Comparison of ENCODE assay signal across 16 cellular contexts in the genomic region with DNA sequence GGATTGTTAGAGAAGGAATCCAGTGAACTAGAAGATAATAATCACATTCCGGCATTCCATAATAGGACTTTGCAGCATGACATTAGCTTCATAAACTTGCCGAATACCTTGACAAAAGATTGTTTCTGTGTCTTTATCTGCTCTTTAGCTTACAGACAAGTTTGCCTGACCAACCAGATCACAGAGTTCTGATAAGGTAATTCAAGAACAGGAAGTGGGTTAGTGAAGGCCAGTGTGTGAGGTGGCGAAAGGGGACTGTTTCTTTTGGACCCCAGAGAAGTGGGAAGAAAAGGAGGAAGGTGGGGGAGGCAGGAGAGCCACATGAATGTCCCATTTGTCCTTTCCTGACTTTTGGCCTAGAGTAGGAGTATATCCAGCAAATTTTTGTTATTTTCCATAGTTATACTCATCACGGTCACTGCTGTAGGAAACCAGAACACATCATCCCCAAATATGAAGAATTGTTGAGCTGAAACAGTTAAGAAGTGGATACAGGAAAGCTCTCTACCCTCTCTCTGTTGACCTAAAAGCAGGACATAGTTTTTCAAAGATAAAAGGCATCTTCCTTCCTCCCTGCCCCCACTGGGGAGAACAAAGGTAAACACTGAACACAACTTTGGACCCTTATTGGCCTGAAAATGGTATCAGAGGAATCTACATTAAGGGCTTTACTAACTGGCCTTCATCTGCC.
DNase-seq lines count a peak whose midpoint lies in the region; FAIRE-seq and TF ChIP-seq lines count a peak whose summit lies in the region.
"Had no signal": no experiment of that assay in that cellular context is flagged by ENCODE, and none has a peak within 500 bp of the region (broad histone marks: within the 10 kb centered on the region; RNA-seq: fewer than 3 reads in every experiment).

No MANE protein-coding gene starts in this region.

- H3K27ac ChIP-seq in OCI-LY7 (ENCODE audit: low read depth, low read length, poor library complexity, severe bottlenecking) = no peak overlapping the region
- no peak overlapping the region for H3K27ac ChIP-seq in astrocyte (ENCODE audit: low read depth, low read length)
- no peak overlapping the region for H3K27ac ChIP-seq in parathyroid adenoma
- H3K27ac ChIP-seq: cardiac muscle cell had no signal

- H3K36me3 ChIP-seq in OCI-LY7 (ENCODE audit: insufficient read depth, low read length) (no peaks in the 10 kb centered on the region), astrocyte (ENCODE audit: insufficient read depth, low read length) (no peaks in the 10 kb centered on the region), parathyroid adenoma (ENCODE audit: control insufficient read depth, insufficient read depth, low read length) (no peaks in the 10 kb centered on the region)
- H3K36me3 ChIP-seq: cardiac muscle cell, stomach had no signal

- H3K27me3 ChIP-seq in astrocyte (ENCODE audit: insufficient read depth, low read length) (no peaks in the 10 kb centered on the region), parathyroid adenoma (ENCODE audit: control insufficient read depth, insufficient read depth, low read length) (no peaks in the 10 kb centered on the region)
- H3K27me3 ChIP-seq: cardiac muscle cell, stomach had no signal

- peaks cover 79% of the 10 kb centered on the region for H3K4me1 Mint-ChIP-seq in activated T-cell treated with anti-CD3 and anti-CD28 coated beads, Interleukin-2, amount 50 U/mL, for 24 hours (ENCODE audit: low read depth)
- peaks cover 4% of the 10 kb centered on the region for H3K4me1 Mint-ChIP-seq in astrocyte (ENCODE audit: low read depth, unreplicated experiment)

- no peaks in the 10 kb centered on the region for H4K20me1 ChIP-seq in OCI-LY7 (ENCODE audit: insufficient read depth, low read length)
- no peaks in the 10 kb centered on the region for H4K20me1 ChIP-seq in astrocyte (ENCODE audit: insufficient read depth, low read length)

- no peaks in the 10 kb centered on the region for H3K79me2 ChIP-seq in OCI-LY7 (ENCODE audit: insufficient read depth, low read depth, low read length)
- H3K79me2 ChIP-seq in astrocyte (ENCODE audit: insufficient read depth, low read length) = no peaks in the 10 kb centered on the region
- no peaks in the 10 kb centered on the region for H3K79me2 ChIP-seq in parathyroid adenoma

- H2AFZ ChIP-seq in OCI-LY7 (ENCODE audit: low read length) (peak overlapping the region; percentile 69), astrocyte (ENCODE audit: low read depth, low read length) (peak overlapping the region; percentile 22), parathyroid adenoma (peak overlapping the region; percentile 51)

- no TSS peak for BruUV-seq in OCI-LY7 (replicated peaks; lab: Mats Ljungman, UMichigan)

- no peak for TF ChIP-seq CTCF in OCI-LY7 (conservative IDR thresholded peaks at IDR 0.05; ENCODE audit: low read length)
- TF ChIP-seq CTCF in astrocyte (IDR thresholded peaks at IDR 0.05; ENCODE audit: insufficient read depth, low read depth, low read length) = no peak
- TF ChIP-seq CTCF in parathyroid adenoma (IDR thresholded peaks at IDR 0.05) = no peak

- no peaks in the 10 kb centered on the region for H3K36me3 Mint-ChIP-seq in activated T-cell treated with anti-CD3 and anti-CD28 coated beads, Interleukin-2, amount 50 U/mL, for 24 hours (ENCODE audit: low read depth)
- H3K36me3 Mint-ChIP-seq in astrocyte (ENCODE audit: low read depth, unreplicated experiment) = no peaks in the 10 kb centered on the region

- peak overlapping the region; percentile 10 for H3K27ac Mint-ChIP-seq in activated T-cell treated with anti-CD3 and anti-CD28 coated beads, Interleukin-2, amount 50 U/mL, for 24 hours
- peak overlapping the region; percentile 9 for H3K27ac Mint-ChIP-seq in astrocyte (ENCODE audit: unreplicated experiment)
- H3K27ac Mint-ChIP-seq: activated naive CD4-positive, alpha-beta T cell treated with anti-CD3 and anti-CD28 coated beads for 36 hours had no signal

- intact Hi-C loops in OCI-LY7 (cut with micrococcal nuclease; ENCODE audit: unreplicated experiment) = no loop called here
- intact Hi-C loops in posterior vena cava (cut with DNase I) = no loop called here

- POLR2A ChIA-PET in OCI-LY7 (lab: Charles Lee) = interaction anchor here (0.6 to 1.0 kb wide), 3 partner anchors 10 to 17 kb away, joined by 3 to 5 read pairs (median 3); no protein-coding TSS in a partner anchor

- no peak for DNase-seq in activated T-cell treated with anti-CD3 and anti-CD28 coated beads, Interleukin-2, amount 50 U/mL, for 24 hours
- DNase-seq in activated T-cell treated with anti-CD3 and anti-CD28 coated beads for 4 hours (no peak), OCI-LY7 (ENCODE audit: low spot score) (no peak), astrocyte (ENCODE audit: low read depth) (no peak), posterior vena cava (ENCODE audit: low spot score) (no peak), COR-L47 (lab: John Stamatoyannopoulos, UW) (no peak)
- no peak for DNase-seq in stimulated activated naive CD4-positive, alpha-beta T cell treated with Interleukin-2 at 50 U/mL for 16 hours (lab: John Stamatoyannopoulos, UW)
- DNase-seq: activated CD4-positive, alpha-beta T cell treated with anti-CD3 and anti-CD28 coated beads, Interleukin-2, amount 50 U/mL, for 48 hours; activated naive CD4-positive, alpha-beta T cell treated with anti-CD3 and anti-CD28 coated beads for 36 hours; GOT3; NCI-H526 treated with DMSO at 0.1 percent for 48 hours; stomach had no signal

- H3K9me3 Mint-ChIP-seq in activated T-cell treated with anti-CD3 and anti-CD28 coated beads, Interleukin-2, amount 50 U/mL, for 24 hours = no peaks in the 10 kb centered on the region
- no peaks in the 10 kb centered on the region for H3K9me3 Mint-ChIP-seq in astrocyte (ENCODE audit: unreplicated experiment)
- H3K9me3 Mint-ChIP-seq: activated naive CD4-positive, alpha-beta T cell treated with anti-CD3 and anti-CD28 coated beads for 36 hours had no signal

- CTCF ChIA-PET in OCI-LY7 (lab: Charles Lee; ENCODE audit: unreplicated experiment) = no interaction called here

- H3K9me3 ChIP-seq in OCI-LY7 (ENCODE audit: low read length) = no peaks in the 10 kb centered on the region
- H3K9me3 ChIP-seq in astrocyte (ENCODE audit: insufficient read depth, low read depth, low read length) = no peaks in the 10 kb centered on the region
- no peaks in the 10 kb centered on the region for H3K9me3 ChIP-seq in parathyroid adenoma (ENCODE audit: control insufficient read depth, low read length)
- H3K9me3 ChIP-seq: stomach had no signal

- no peaks in the 10 kb centered on the region for H3K9me2 ChIP-seq in OCI-LY7 (ENCODE audit: insufficient read depth, low read length)

- H3K4me2 ChIP-seq in OCI-LY7 (ENCODE audit: low read length) (0 out of 2 replicates have a peak overlapping the region, but pooled peaks have one; percentile 7), astrocyte (ENCODE audit: low read length) (no peak overlapping the region), parathyroid adenoma (ENCODE audit: low read length) (no peak overlapping the region)

- FAIRE-seq in astrocyte (lab: Jason Lieb, UNC) = no peak
- FAIRE-seq: frontal cortex had no signal

- H3K4me1 ChIP-seq in OCI-LY7 (ENCODE audit: insufficient read depth, low read length, poor library complexity, severe bottlenecking) (peaks cover 14% of the 10 kb centered on the region), astrocyte (ENCODE audit: insufficient read depth, low read length) (peaks cover 13% of the 10 kb centered on the region), parathyroid adenoma (peaks cover 7% of the 10 kb centered on the region)

- no peaks in the 10 kb centered on the region for H3K27me3 Mint-ChIP-seq in activated T-cell treated with anti-CD3 and anti-CD28 coated beads, Interleukin-2, amount 50 U/mL, for 24 hours
- no peaks in the 10 kb centered on the region for H3K27me3 Mint-ChIP-seq in astrocyte (ENCODE audit: low read depth, unreplicated experiment)

- H3K4me3 Mint-ChIP-seq in activated T-cell treated with anti-CD3 and anti-CD28 coated beads, Interleukin-2, amount 50 U/mL, for 24 hours = no peak overlapping the region
- no peak overlapping the region for H3K4me3 Mint-ChIP-seq in astrocyte (ENCODE audit: unreplicated experiment)
- H3K4me3 Mint-ChIP-seq: activated naive CD4-positive, alpha-beta T cell treated with anti-CD3 and anti-CD28 coated beads for 36 hours had no signal

- H3K4me3 ChIP-seq in OCI-LY7 (ENCODE audit: low read depth, low read length, poor library complexity, severe bottlenecking) (no peak overlapping the region), astrocyte (ENCODE audit: insufficient read depth, low read depth, low read length) (no peak overlapping the region), parathyroid adenoma (ENCODE audit: low read depth, low read length) (no peak overlapping the region)
- H3K4me3 ChIP-seq: cardiac muscle cell, lung, stomach had no signal

- H3K9ac ChIP-seq in astrocyte (ENCODE audit: low read length) (no peak overlapping the region), parathyroid adenoma (no peak overlapping the region)
